Comparison of ENCODE assay signal across 10 cellular contexts in the genomic region with DNA sequence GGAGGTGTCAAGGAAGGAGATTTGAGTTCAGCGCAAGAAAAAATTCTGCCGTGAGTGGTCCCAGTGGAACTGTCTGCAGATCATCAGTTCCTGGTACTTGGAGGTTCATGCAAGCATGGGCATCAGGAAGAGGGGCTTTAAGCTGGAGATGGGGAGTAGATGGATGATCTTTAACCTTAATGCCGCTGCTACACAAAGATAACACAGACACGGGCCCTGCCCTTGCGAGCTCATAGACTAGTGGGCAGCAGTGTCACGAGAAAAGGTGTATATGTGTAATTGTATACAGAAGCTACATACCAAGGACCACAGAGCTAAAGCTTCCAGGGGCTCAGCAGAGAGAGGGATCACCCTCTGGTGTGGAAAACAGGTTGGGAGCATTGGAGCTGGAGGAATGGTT. TPM values are rescaled to one million over a fixed set of nuclear protein-coding genes. Genes with fewer than 3 reads are reported as not detected.
"Had no signal": no experiment of that assay in that cellular context is flagged by ENCODE, and none has a peak within 500 bp of the region (broad histone marks: within the 10 kb centered on the region; RNA-seq: fewer than 3 reads in every experiment).

No MANE protein-coding gene starts in this region.

- H3K4me3 Mint-ChIP-seq: HFFc6, IgD-negative memory B cell had no signal

- ATAC-seq: HCT116, HepG2 had no signal

- H3K27me3 Mint-ChIP-seq: IgD-negative memory B cell had no signal

- H3K9me3 ChIP-seq: HAP-1 had no signal

- DNase-seq: GM23248, GOT3, H7, HFFc6 had no signal

- H3K27ac Mint-ChIP-seq: HFFc6, IgD-negative memory B cell had no signal

- H3K36me3 Mint-ChIP-seq: IgD-negative memory B cell had no signal

RNA-seq across cellular contexts. Expression of a gene that starts 33.6 kb away (rescaled TPM):
- total RNA-seq: GM23248, H4, H7, HepG2, HFFc6, HT1080 had no signal
